28 cellular contexts compared by ENCODE assay signal in genomic region chr17:12134587-12134986, GRCh38.
"Had no signal": no experiment of that assay in that cellular context is flagged by ENCODE, and none has a peak within 500 bp of the region (broad histone marks: within the 10 kb centered on the region; RNA-seq: fewer than 3 reads in every experiment).

No MANE protein-coding gene starts in this region.

- H3K4me3 ChIP-seq: pancreas, psoas muscle, skin epidermis, smooth muscle cell, spleen, suprapubic skin, testis, tibial artery, transverse colon, upper lobe of right lung, uterus had no signal

- DNase-seq: naive thymus-derived CD8-positive, alpha-beta T cell; nephron progenitor cell; nucleus accumbens; pancreas; psoas muscle; spleen; stimulated activated CD4-positive, alpha-beta T cell treated with anti-CD3 and anti-CD28 coated beads, Interleukin-12 subunit alpha, Interleukin-12 subunit beta, amount 100 ng/mL, for 4 hours; stimulated activated CD4-positive, alpha-beta T cell treated with anti-CD3 and anti-CD28 coated beads, Interleukin-1b, Interleukin-23, amount 100 ng/mL, for 48 hours; stimulated activated CD4-positive, alpha-beta T cell treated with anti-CD3 and anti-CD28 coated beads, Interleukin-4, amount 100 ng/mL, for 1 hour; stimulated activated CD4-positive, alpha-beta T cell treated with anti-CD3 and anti-CD28 coated beads, Interleukin-4, amount 100 ng/mL, for 4 hours; stimulated activated CD8-positive, alpha-beta memory T cell treated with anti-CD3 and anti-CD28 coated beads, Interleukin-4, amount 100 ng/mL, for 48 hours; stimulated activated naive CD4-positive, alpha-beta T cell; stimulated activated naive CD8-positive, alpha-beta T cell treated with anti-CD3 and anti-CD28 coated beads, Interleukin-15, amount 100 ng/mL, for 72 hours; stimulated activated naive CD8-positive, alpha-beta T cell treated with anti-CD3 and anti-CD28 coated beads, Interleukin-15, Interleukin-2, amounts not matched to agents 100 U/mL and 50 U/mL, for 24 hours; substantia nigra; testis; tibial artery; transverse colon; upper lobe of right lung; uterus had no signal

- H3K4me2 ChIP-seq: smooth muscle cell had no signal

- FAIRE-seq: pancreas had no signal

- H3K27ac ChIP-seq: neutrophil, pancreas, psoas muscle, skin epidermis, spleen, suprapubic skin, testis, tibial artery, transverse colon, upper lobe of right lung, uterus had no signal

- ATAC-seq: naive thymus-derived CD8-positive, alpha-beta T cell; natural killer cell treated with Interleukin-12 subunit alpha and Interleukin-12 subunit beta and Interleukin-15 and Interleukin-18, amount 100 ng/mL, for 72 hours; pancreas; psoas muscle; right cardiac atrium; sciatic nerve; stimulated activated memory B cell treated with anti-CD40 and anti-IgM and Interleukin-4, amounts not matched to agents 10 μg/mL and 1 μg/mL and 100 μg/mL, for 72 hours; stimulated activated naive CD8-positive, alpha-beta T cell treated with anti-CD3 and anti-CD28 coated beads, Interleukin-15, amount 100 ng/mL, for 72 hours; stimulated activated naive CD8-positive, alpha-beta T cell treated with anti-CD3 and anti-CD28 coated beads, Interleukin-15, Interleukin-2, amounts not matched to agents 100 U/mL and 50 U/mL, for 24 hours; upper lobe of right lung had no signal

- H3K4me1 ChIP-seq: pancreas, psoas muscle, spleen, suprapubic skin, testis, transverse colon, upper lobe of right lung, uterus had no signal

- H3K9me3 ChIP-seq: neutrophil, pancreas, psoas muscle, suprapubic skin, testis, upper lobe of right lung, uterus had no signal

- H3K27me3 ChIP-seq: neutrophil, pancreas, spleen, suprapubic skin, testis, tibial artery, transverse colon, upper lobe of right lung, uterus had no signal
